In genomic region chr7:45881280-45881758, GRCh38 we compare ENCODE assay signal across 21 cellular contexts. TPM values are rescaled to one million over a fixed set of nuclear protein-coding genes. Genes with fewer than 3 reads are reported as not detected.
DNase-seq lines count a peak whose midpoint lies in the region; TF ChIP-seq lines count a peak whose summit lies in the region.
"Had no signal": no experiment of that assay in that cellular context is flagged by ENCODE, and none has a peak within 500 bp of the region (broad histone marks: within the 10 kb centered on the region; RNA-seq: fewer than 3 reads in every experiment).

No MANE protein-coding gene starts in this region.

- H3K9me2 ChIP-seq in GM23248 (ENCODE audit: insufficient read depth): no peaks in the 10 kb centered on the region

- H3K4me1 ChIP-seq in ACC112 (ENCODE audit: control insufficient read depth, insufficient read depth, low read length, unreplicated experiment): peaks cover 40% of the 10 kb centered on the region
- H3K4me1 ChIP-seq in GM23248 (ENCODE audit: insufficient read depth): peaks cover 21% of the 10 kb centered on the region
- H3K4me1 ChIP-seq in mesenchymal stem cell (ENCODE audit: control insufficient read depth, insufficient read depth, low read depth, low read length): peaks cover 13% of the 10 kb centered on the region
- no peaks in the 10 kb centered on the region for H3K4me1 ChIP-seq in suprapubic skin
- H3K4me1 ChIP-seq: Peyer's patch had no signal

- no peak for TF ChIP-seq CTCF in coronary artery (IDR thresholded peaks at IDR 0.05)
- TF ChIP-seq CTCF in suprapubic skin (IDR thresholded peaks at IDR 0.05): no peak

- H3K4me3 ChIP-seq in ACC112 (ENCODE audit: low read depth, low read length): no peak overlapping the region
- H3K4me3 ChIP-seq in GM23248: no peak overlapping the region
- no peak overlapping the region for H3K4me3 ChIP-seq in coronary artery
- no peak overlapping the region for H3K4me3 ChIP-seq in mesenchymal stem cell (ENCODE audit: insufficient read depth in 1 of 2, low read depth in 1 of 2, low read length in 2 of 2)
- no peak overlapping the region for H3K4me3 ChIP-seq in suprapubic skin
- H3K4me3 ChIP-seq: Peyer's patch had no signal

- H3K9ac ChIP-seq in GM23248 (peak overlapping the region; percentile 59), mesenchymal stem cell (ENCODE audit: low read length) (peak overlapping the region; percentile 40)

- no peak overlapping the region for H3K23ac ChIP-seq in mesenchymal stem cell (ENCODE audit: low read length in 2 of 2)

- H4K8ac ChIP-seq in mesenchymal stem cell (ENCODE audit: low read length): no peak overlapping the region

- in situ Hi-C loops in GM23248 (cut with MboI): loop anchor here (25.0 kb wide), 1 partner anchor 1931 kb away; no protein-coding TSS in a partner anchor

- H3K4ac ChIP-seq in mesenchymal stem cell (ENCODE audit: low read depth in 1 of 2, low read length in 2 of 2): no peak overlapping the region

- H3F3A ChIP-seq in GM23248 (ENCODE audit: insufficient read depth): peaks cover 22% of the 10 kb centered on the region

- no peak for TF ChIP-seq EP300 in suprapubic skin (IDR thresholded peaks at IDR 0.05)

- no peak overlapping the region for H2BK15ac ChIP-seq in mesenchymal stem cell (ENCODE audit: low read depth, poor library complexity, severe bottlenecking)

- no peak overlapping the region for H2AK5ac ChIP-seq in mesenchymal stem cell (ENCODE audit: low read length, severe bottlenecking)

- H3K79me2 ChIP-seq in ACC112 (ENCODE audit: control insufficient read depth, insufficient read depth, low read length, unreplicated experiment) (no peaks in the 10 kb centered on the region), GM23248 (ENCODE audit: insufficient read depth) (no peaks in the 10 kb centered on the region)

- H3K27me3 ChIP-seq in ACC112 (ENCODE audit: insufficient read depth, low read length) (no peaks in the 10 kb centered on the region), GM23248 (replicated peaks; ENCODE audit: insufficient read depth) (no peaks in the 10 kb centered on the region), mesenchymal stem cell (ENCODE audit: control insufficient read depth in 1 of 2, insufficient read depth in 1 of 2, low read length in 2 of 2) (no peaks in the 10 kb centered on the region), suprapubic skin (peaks cover 21% of the 10 kb centered on the region)
- H3K27me3 ChIP-seq: Peyer's patch had no signal

- H3K18ac ChIP-seq in mesenchymal stem cell (ENCODE audit: low read depth in 1 of 2, low read length in 2 of 2): peak overlapping the region; percentile 25 to 51

- H4K91ac ChIP-seq in mesenchymal stem cell (ENCODE audit: low read length): no peak overlapping the region

- no peak overlapping the region for H2BK120ac ChIP-seq in mesenchymal stem cell (ENCODE audit: low read depth, low read length)

- no peak for TF ChIP-seq POLR2A in suprapubic skin (IDR thresholded peaks at IDR 0.05)

- H2BK5ac ChIP-seq in mesenchymal stem cell (ENCODE audit: low read depth, low read length, poor library complexity, severe bottlenecking): no peak overlapping the region

- H3K9me3 ChIP-seq in GM23248 (ENCODE audit: low read depth) (no peaks in the 10 kb centered on the region), mesenchymal stem cell (ENCODE audit: control insufficient read depth, low read length) (no peaks in the 10 kb centered on the region), suprapubic skin (peaks cover 10% of the 10 kb centered on the region)

- no peak overlapping the region for H2AFZ ChIP-seq in ACC112 (ENCODE audit: low read length, unreplicated experiment)
- H2AFZ ChIP-seq in GM23248: 0 out of 2 replicates have a peak overlapping the region, but pooled peaks have one; percentile 14
- no peak overlapping the region for H2AFZ ChIP-seq in mesenchymal stem cell (ENCODE audit: low read depth, low read length)

- peak overlapping the region in 1 of 2 experiments; percentile 24 for H2BK12ac ChIP-seq in mesenchymal stem cell (ENCODE audit: low read length in 2 of 2)

- H3K14ac ChIP-seq in mesenchymal stem cell (ENCODE audit: low read length in 2 of 2): no peak overlapping the region

- WGBS in GM23248 (ENCODE audit: low coverage in 1 of 2, low lambda C conversion rate in 2 of 2, missing lambda C conversion rate in 2 of 2), 2 experiments: 91 to 93% methylated on average over 9 of the region's 9 CpGs
- 98% methylated on average over 9 of the region's 9 CpGs for WGBS in mesenchymal stem cell
- 89% methylated on average over 7 of the region's 9 CpGs for WGBS in suprapubic skin

- DNase-seq in GM23248 (no peak), coronary artery (ENCODE audit: low spot score) (peak; percentile 61), mesenchymal stem cell (no peak), suprapubic skin (ENCODE audit: low spot score in 2 of 2) (no peak)
- no peak for DNase-seq in stimulated activated naive CD4-positive, alpha-beta T cell (lab: John Stamatoyannopoulos, UW)
- no peak for DNase-seq in activated T-cell treated with anti-CD3 and anti-CD28 coated beads, Interleukin-2, amount 50 U/mL, for 1 hour
- DNase-seq: AML-193; C1 segment of cervical spinal cord; CD8-positive, alpha-beta T cell; GOT3; MV-4-11; NCI-H1694 treated with DMSO at 0.1 percent for 48 hours; NCI-H2081 treated with DMSO at 0.1 percent for 48 hours; NCI-H2171 treated with DMSO at 0.1 percent for 48 hours; NCI-H524 treated with DMSO at 0.1 percent for 48 hours; NCI-H82; Peyer's patch had no signal

- peak overlapping the region; percentile 3 for H3K4me2 ChIP-seq in GM23248 (ENCODE audit: unreplicated experiment)
- no peak overlapping the region for H3K4me2 ChIP-seq in mesenchymal stem cell (ENCODE audit: low read length, poor library complexity, severe bottlenecking)

- peak overlapping the region; percentile 95 for H3K27ac ChIP-seq in ACC112 (ENCODE audit: low read depth, low read length)
- H3K27ac ChIP-seq in GM23248: peak overlapping the region; percentile 85
- no peak overlapping the region for H3K27ac ChIP-seq in coronary artery
- H3K27ac ChIP-seq in mesenchymal stem cell (ENCODE audit: low read length, poor library complexity, severe bottlenecking): no peak overlapping the region
- H3K27ac ChIP-seq in suprapubic skin: no peak overlapping the region
- H3K27ac ChIP-seq: HL-60, Peyer's patch had no signal

- H3K36me3 ChIP-seq in ACC112 (ENCODE audit: insufficient read depth, low read length) (no peaks in the 10 kb centered on the region), GM23248 (ENCODE audit: low read depth) (no peaks in the 10 kb centered on the region), mesenchymal stem cell (ENCODE audit: control insufficient read depth in 1 of 2, insufficient read depth in 2 of 2, low read depth in 1 of 2, low read length in 2 of 2) (no peaks in the 10 kb centered on the region), suprapubic skin (no peaks in the 10 kb centered on the region)
- H3K36me3 ChIP-seq: Peyer's patch had no signal

- no peaks in the 10 kb centered on the region for H3K79me1 ChIP-seq in mesenchymal stem cell (replicated peaks; ENCODE audit: low read length, poor library complexity, severe bottlenecking)

- H4K20me1 ChIP-seq in GM23248 (ENCODE audit: insufficient read depth): no peaks in the 10 kb centered on the region

RNA-seq across cellular contexts. Expression of gene IGFBP1, which starts 7.0 kb away (rescaled TPM):
- total RNA-seq in GM23248 (2014; rRNA removed; shearing (Covaris generic)): 1.3 TPM in 1 of 2 replicates, not detected in the other
- polyA plus RNA-seq in GM23248 (2016; fragmentation: Nextera tagmentation; extraction: Ambion mirVana): 0.34 and 0.50 TPM in 2 replicates
- 0.33 TPM for polyA plus RNA-seq in mesenchymal stem cell (2013, experiment 1 of 2)
- 0.32 TPM for polyA plus RNA-seq in mesenchymal stem cell (2013, experiment 2 of 2)
- under 1 TPM in 1 of 4 donors, not detected in 3; 0.48 TPM for total RNA-seq in suprapubic skin
- total RNA-seq: CD8-positive, alpha-beta T cell; HT-29; Peyer's patch had no signal

RNA-seq across cellular contexts. Expression of gene CCDC201, which starts 8.4 kb away (rescaled TPM):
- not detected in 2 replicates for total RNA-seq in GM23248 (2014; rRNA removed; shearing (Covaris generic))
- polyA plus RNA-seq in GM23248 (2016; fragmentation: Nextera tagmentation; extraction: Ambion mirVana): not detected in 2 replicates
- not detected for polyA plus RNA-seq in mesenchymal stem cell (2013, experiment 1 of 2)
- polyA plus RNA-seq in mesenchymal stem cell (2013, experiment 2 of 2): not detected
- total RNA-seq in suprapubic skin: not detected
- total RNA-seq: CD8-positive, alpha-beta T cell; Daoy; HT-29; Peyer's patch had no signal

RNA-seq across cellular contexts. Expression of gene IGFBP3, which starts 39.8 kb away (rescaled TPM):
- total RNA-seq in GM23248 (2014; rRNA removed; shearing (Covaris generic)): 29,310 and 34,986 TPM in 2 replicates
- 17,437 and 17,601 TPM in 2 replicates for polyA plus RNA-seq in GM23248 (2016; fragmentation: Nextera tagmentation; extraction: Ambion mirVana)
- 947 TPM for polyA plus RNA-seq in mesenchymal stem cell (2013, experiment 1 of 2)
- polyA plus RNA-seq in mesenchymal stem cell (2013, experiment 2 of 2): 926 TPM
- 100 to 1,000 TPM; 120 to 519 (median 223) TPM for total RNA-seq in suprapubic skin
- total RNA-seq: HT-29 had no signal

Comparison
In these comparisons a context has a peak if more than half of its experiments do, and no peak if none do; other contexts are left out.
1. H3K27ac ChIP-seq: peak in ACC112 (single experiment) and GM23248 (single experiment); none in coronary artery (0 of 2), mesenchymal stem cell (single experiment) and suprapubic skin (single experiment).
2. RNA of gene IGFBP3, which starts 39.8 kb away (total RNA-seq): 29,310 to 34,986 TPM in GM23248; 120 to 519 TPM in suprapubic skin; every median in the first group is over 10 times any median in the second.